In genomic region chr3:9876991-9877390, GRCh38 we compare ENCODE assay signal across 19 cellular contexts. TPM values are rescaled to one million over a fixed set of nuclear protein-coding genes. Genes with fewer than 3 reads are reported as not detected.
DNase-seq lines count a peak whose midpoint lies in the region; ATAC-seq and TF ChIP-seq lines count a peak whose summit lies in the region.
"Had no signal": no experiment of that assay in that cellular context is flagged by ENCODE, and none has a peak within 500 bp of the region (broad histone marks: within the 10 kb centered on the region; RNA-seq: fewer than 3 reads in every experiment).

No MANE protein-coding gene starts in this region.

- H4K20me1 ChIP-seq in osteoblast (ENCODE audit: insufficient read depth, low read length) = no peaks in the 10 kb centered on the region

- H3K27ac Mint-ChIP-seq in CD4-positive, alpha-beta T cell = no peak overlapping the region
- H3K27ac Mint-ChIP-seq: CD4-positive, alpha-beta memory T cell had no signal

- no peak overlapping the region for H3K4me3 Mint-ChIP-seq in CD4-positive, alpha-beta T cell
- H3K4me3 Mint-ChIP-seq: CD4-positive, alpha-beta memory T cell had no signal

- no peaks in the 10 kb centered on the region for H3K79me2 ChIP-seq in osteoblast (ENCODE audit: insufficient read depth, low read length)

- intact Hi-C loops in CD4-positive, alpha-beta T cell (cut with DNase I, micrococcal nuclease) = no loop called here

- TF ChIP-seq CTCF in CD4-positive, alpha-beta T cell (IDR thresholded peaks at IDR 0.05) = no peak
- TF ChIP-seq CTCF in osteoblast (IDR thresholded peaks at IDR 0.05; ENCODE audit: extremely low read depth, low read depth, low read length) = no peak

- H3K36me3 Mint-ChIP-seq in CD4-positive, alpha-beta T cell (ENCODE audit: low read depth) = no peaks in the 10 kb centered on the region
- H3K36me3 Mint-ChIP-seq: CD4-positive, alpha-beta memory T cell had no signal

- H3K9me3 ChIP-seq in CD4-positive, alpha-beta T cell (ENCODE audit: control insufficient read depth, low read length) = no peaks in the 10 kb centered on the region
- H3K9me3 ChIP-seq in adipocyte (ENCODE audit: control insufficient read depth, low read length) (no peaks in the 10 kb centered on the region), osteoblast (ENCODE audit: low read depth, low read length) (no peaks in the 10 kb centered on the region)
- H3K9me3 ChIP-seq: MG63 had no signal

- no peaks in the 10 kb centered on the region for H3K27me3 Mint-ChIP-seq in CD4-positive, alpha-beta T cell
- H3K27me3 Mint-ChIP-seq: CD4-positive, alpha-beta memory T cell had no signal

- H3K27me3 ChIP-seq in CD4-positive, alpha-beta T cell (ENCODE audit: control insufficient read depth, insufficient read depth, low read length) = no peaks in the 10 kb centered on the region
- H3K27me3 ChIP-seq in H7 (ENCODE audit: control insufficient read depth, insufficient read depth, low read length) (no peaks in the 10 kb centered on the region), adipocyte (replicated peaks; ENCODE audit: control insufficient read depth, insufficient read depth, low read length) (no peaks in the 10 kb centered on the region), osteoblast (ENCODE audit: insufficient read depth, low read length) (no peaks in the 10 kb centered on the region)
- H3K27me3 ChIP-seq: MG63 had no signal

- peak; percentile 32 for ATAC-seq in CD4-positive, alpha-beta T cell (ENCODE audit: poor library complexity)
- ATAC-seq in GM21529 (IDR thresholded peaks at IDR 0.05; ENCODE audit: unreplicated experiment) (no peak), HG02870 (IDR thresholded peaks at IDR 0.05; ENCODE audit: unreplicated experiment) (no peak), GM18870 (IDR thresholded peaks at IDR 0.05; ENCODE audit: unreplicated experiment) (no peak)
- ATAC-seq: HCT116 had no signal

- H3K9me3 Mint-ChIP-seq in CD4-positive, alpha-beta T cell = no peaks in the 10 kb centered on the region
- H3K9me3 Mint-ChIP-seq: CD4-positive, alpha-beta memory T cell had no signal

- DNase-seq in CD4-positive, alpha-beta T cell = no peak
- DNase-seq in H7 (peak; percentile 56), adipocyte (ENCODE audit: low read depth) (no peak), osteoblast (ENCODE audit: insufficient read length, low spot score, missing footprints) (peak; percentile 21), NCI-H2171 treated with DMSO at 0.1 percent for 48 hours (lab: John Stamatoyannopoulos, UW) (no peak)
- DNase-seq: CD4-positive, alpha-beta memory T cell; DMS79 treated with DMSO at 0.1 percent for 48 hours; GF-D8; KG1; MG63; NCI-H1092 treated with DMSO at 0.1 percent for 48 hours; NCI-H1694; NCI-H446 treated with DMSO at 0.1 percent for 48 hours; NCI-H748 treated with DMSO at 0.1 percent for 48 hours; SHP77 treated with DMSO at 0.1 percent for 48 hours had no signal

- POLR2A ChIA-PET in CD4-positive, alpha-beta T cell (lab: Charles Lee) = no interaction called here

- H3K4me1 Mint-ChIP-seq in CD4-positive, alpha-beta T cell (ENCODE audit: low read depth) = no peaks in the 10 kb centered on the region

- H2AFZ ChIP-seq in osteoblast (ENCODE audit: low read length) = no peak overlapping the region

- CTCF ChIA-PET in CD4-positive, alpha-beta T cell (lab: Charles Lee) = no interaction called here

- H3K4me1 ChIP-seq in adipocyte (ENCODE audit: control insufficient read depth, insufficient read depth, low read length) = peaks cover 73% of the 10 kb centered on the region
- H3K4me1 ChIP-seq in osteoblast (ENCODE audit: insufficient read depth, low read length) = no peaks in the 10 kb centered on the region

- H3K36me3 ChIP-seq in H7 (replicated peaks; ENCODE audit: control insufficient read depth, insufficient read depth, low read length) (no peaks in the 10 kb centered on the region), adipocyte (ENCODE audit: control insufficient read depth, insufficient read depth, low read length, severe bottlenecking) (peaks cover 57% of the 10 kb centered on the region), osteoblast (ENCODE audit: insufficient read depth, low read length) (no peaks in the 10 kb centered on the region)
- H3K36me3 ChIP-seq: MG63 had no signal

- no peak overlapping the region for H3K4me2 ChIP-seq in osteoblast (ENCODE audit: insufficient read depth, low read length)

- H3K27ac ChIP-seq in CD4-positive, alpha-beta T cell (ENCODE audit: low read depth, low read length) = no peak overlapping the region
- no peak overlapping the region for H3K27ac ChIP-seq in osteoblast (ENCODE audit: low read depth, low read length)

- no peak overlapping the region for H3K4me3 ChIP-seq in H7 (ENCODE audit: insufficient read depth, low read depth, low read length)
- peak overlapping the region; percentile 79 for H3K4me3 ChIP-seq in adipocyte (ENCODE audit: low read length)
- no peak overlapping the region for H3K4me3 ChIP-seq in osteoblast (ENCODE audit: insufficient read depth, low read length)
- H3K4me3 ChIP-seq: MG63 had no signal

- H3K9ac ChIP-seq in adipocyte (ENCODE audit: low read length) = peak overlapping the region; percentile 90

RNA-seq across cellular contexts. Expression of gene CIDEC, which starts 3.1 kb away (rescaled TPM):
- total RNA-seq in CD4-positive, alpha-beta T cell = not detected
- total RNA-seq in H7 (2014; rRNA removed; shearing (Covaris generic)) = not detected in 2 replicates
- not detected in 2 replicates for total RNA-seq in osteoblast
- total RNA-seq: CD4-positive, alpha-beta memory T cell had no signal

RNA-seq across cellular contexts. Expression of gene JAGN1, which starts 13.4 kb away (rescaled TPM):
- total RNA-seq in CD4-positive, alpha-beta T cell = 10 to 100 TPM; 14.4 to 15.1 TPM
- total RNA-seq in H7 (2014; rRNA removed; shearing (Covaris generic)) = 15.0 and 15.1 TPM in 2 replicates
- total RNA-seq in osteoblast = 21.8 and 26.1 TPM in 2 replicates

RNA-seq across cellular contexts. Expression of gene IL17RE, which starts 25.7 kb away (rescaled TPM):
- total RNA-seq in CD4-positive, alpha-beta T cell = 1 to 10 TPM; 1.4 to 1.6 TPM
- 1.5 and 1.9 TPM in 2 replicates for total RNA-seq in H7 (2014; rRNA removed; shearing (Covaris generic))
- total RNA-seq in osteoblast = 0.29 and 0.72 TPM in 2 replicates

RNA-seq across cellular contexts. Expression of gene RPUSD3, which starts 33.2 kb away (rescaled TPM):
- total RNA-seq in CD4-positive, alpha-beta T cell = 1 to 10 TPM; 7.9 to 8.1 TPM
- total RNA-seq in H7 (2014; rRNA removed; shearing (Covaris generic)) = 117 and 131 TPM in 2 replicates
- 18.6 and 19.2 TPM in 2 replicates for total RNA-seq in osteoblast

RNA-seq across cellular contexts. Expression of gene IL17RC, which starts 39.9 kb away (rescaled TPM):
- total RNA-seq in CD4-positive, alpha-beta T cell = under 1 TPM; 0.42 to 0.88 TPM
- total RNA-seq in H7 (2014; rRNA removed; shearing (Covaris generic)) = 11.6 and 15.3 TPM in 2 replicates
- total RNA-seq in osteoblast = 42.1 and 47.0 TPM in 2 replicates

Comparison
In these comparisons a context has a peak if more than half of its experiments do, and no peak if none do; other contexts are left out.
1. DNase-seq: peak in H7 (single experiment) and osteoblast (single experiment); none in CD4-positive, alpha-beta T cell (0 of 10), adipocyte (single experiment) and NCI-H2171 treated with DMSO at 0.1 percent for 48 hours (single experiment).